ENCODE assay signal across 4 cellular contexts in genomic region chr5:158147227-158147626, GRCh38.
"Had no signal": no experiment of that assay in that cellular context is flagged by ENCODE, and none has a peak within 500 bp of the region (broad histone marks: within the 10 kb centered on the region; RNA-seq: fewer than 3 reads in every experiment).

No MANE protein-coding gene starts in this region.

- H3K4me2 ChIP-seq: GM23338 had no signal

- DNase-seq: H9, HCEC 1CT, IMR-90 had no signal

- H2AFZ ChIP-seq: GM23338 had no signal

- H3K4me3 ChIP-seq: GM23338 had no signal
